ENCODE assay signal across 9 cellular contexts in the genomic region with DNA sequence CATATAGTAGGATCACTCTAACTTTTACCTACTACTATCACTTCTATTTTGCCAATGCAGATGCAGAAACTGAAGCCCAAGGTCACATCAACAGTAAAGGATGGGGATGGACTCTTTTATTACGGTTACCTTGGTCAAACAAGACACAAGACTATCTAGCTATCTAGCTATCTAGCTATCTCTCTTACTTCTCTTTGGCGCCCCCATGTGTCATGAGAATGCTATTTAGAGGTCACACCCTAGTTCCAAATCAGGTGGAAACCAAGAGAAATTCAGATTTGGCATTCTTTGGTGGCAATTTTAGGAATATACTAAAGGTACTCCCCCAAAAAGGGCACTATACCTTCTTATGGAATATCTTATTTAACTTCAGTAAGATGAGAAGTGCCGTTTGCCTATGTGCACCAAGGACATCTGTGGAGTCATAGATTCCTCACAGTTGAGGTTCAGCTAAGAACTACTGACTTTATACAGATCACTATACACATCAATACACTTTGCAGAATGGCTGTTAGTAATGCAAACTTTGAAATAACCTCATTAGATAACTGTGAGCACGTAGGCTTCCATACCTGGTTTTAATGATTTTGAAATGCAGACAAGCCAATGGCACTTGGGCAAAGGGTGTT. TPM values are rescaled to one million over a fixed set of nuclear protein-coding genes. Genes with fewer than 3 reads are reported as not detected.
A peak's percentile ranks its signal among the peaks of the same experiment; 100 is the strongest.
DNase-seq lines count a peak whose midpoint lies in the region; ATAC-seq and TF ChIP-seq lines count a peak whose summit lies in the region.
"Had no signal": no experiment of that assay in that cellular context is flagged by ENCODE, and none has a peak within 500 bp of the region (broad histone marks: within the 10 kb centered on the region; RNA-seq: fewer than 3 reads in every experiment).

No MANE protein-coding gene starts in this region.

- POLR2A ChIA-PET in CD8-positive, alpha-beta T cell (lab: Charles Lee): interaction anchor here (0.8 kb wide), 1 partner anchor 26 kb away, joined by 3 read pairs; no protein-coding TSS in a partner anchor

- intact Hi-C loops in CD8-positive, alpha-beta T cell (cut with DNase I, micrococcal nuclease): loop anchor here in 1 of 2 experiments (1.0 to 10.0 kb wide), 4 partner anchors 58 to 864 kb away; no protein-coding TSS in a partner anchor
- intact Hi-C loops in vagina (cut with DNase I): no loop called here

- H3K27ac ChIP-seq in CD8-positive, alpha-beta T cell (ENCODE audit: low read depth, low read length): no peak overlapping the region
- H3K27ac ChIP-seq in vagina: no peak overlapping the region

- H3K36me3 ChIP-seq in CD8-positive, alpha-beta T cell (ENCODE audit: insufficient read depth, low read length): no peaks in the 10 kb centered on the region
- no peaks in the 10 kb centered on the region for H3K36me3 ChIP-seq in vagina

- TF ChIP-seq CTCF in CD8-positive, alpha-beta T cell (IDR thresholded peaks at IDR 0.05): peak; percentile 63
- TF ChIP-seq CTCF in fibroblast of the aortic adventitia (IDR thresholded peaks at IDR 0.05; ENCODE audit: insufficient read depth, low read length) (peak; percentile 11), vagina (IDR thresholded peaks at IDR 0.05) (peak in 1 of 3 experiments; percentile 31)

- H3K9me3 ChIP-seq in CD8-positive, alpha-beta T cell (ENCODE audit: low read length): no peaks in the 10 kb centered on the region
- H3K9me3 ChIP-seq in vagina: no peaks in the 10 kb centered on the region

- H3K4me1 Mint-ChIP-seq in CD8-positive, alpha-beta T cell (ENCODE audit: low read depth): no peaks in the 10 kb centered on the region

- ATAC-seq in CD8-positive, alpha-beta T cell: no peak
- ATAC-seq in GM18867 (IDR thresholded peaks at IDR 0.05; ENCODE audit: unreplicated experiment) (peak; percentile 67), HG02763 (IDR thresholded peaks at IDR 0.05; ENCODE audit: unreplicated experiment) (no peak)

- no peaks in the 10 kb centered on the region for H3K27me3 ChIP-seq in CD8-positive, alpha-beta T cell (ENCODE audit: insufficient read depth, low read length)
- no peaks in the 10 kb centered on the region for H3K27me3 ChIP-seq in vagina

- no peaks in the 10 kb centered on the region for H3K36me3 Mint-ChIP-seq in CD8-positive, alpha-beta T cell

- H3K4me1 ChIP-seq in CD8-positive, alpha-beta T cell (ENCODE audit: insufficient read depth, low read length): no peaks in the 10 kb centered on the region
- H3K4me1 ChIP-seq in vagina: no peaks in the 10 kb centered on the region

- H3K27me3 Mint-ChIP-seq in CD8-positive, alpha-beta T cell (ENCODE audit: low read depth): peaks cover 19% of the 10 kb centered on the region

- H3K4me3 ChIP-seq in CD8-positive, alpha-beta T cell (ENCODE audit: low read depth, low read length): no peak overlapping the region
- H3K4me3 ChIP-seq in fibroblast of the aortic adventitia (ENCODE audit: low read depth, low read length) (no peak overlapping the region), vagina (no peak overlapping the region)

- CTCF ChIA-PET in CD8-positive, alpha-beta T cell (lab: Charles Lee): interaction anchor here (0.6 to 7.6 kb wide), 21 partner anchors 10 to 1109 kb away, joined by 3 to 50 read pairs (median 3); no protein-coding TSS in a partner anchor

- no peaks in the 10 kb centered on the region for H3K9me3 Mint-ChIP-seq in CD8-positive, alpha-beta T cell

- no peak overlapping the region for H3K4me3 Mint-ChIP-seq in CD8-positive, alpha-beta T cell

- TF ChIP-seq POLR2A in vagina (IDR thresholded peaks at IDR 0.05): no peak

- DNase-seq in CD8-positive, alpha-beta T cell: peak; percentile 13 to 68 (median 54)
- DNase-seq in NCI-H128 (lab: John Stamatoyannopoulos, UW; ENCODE audit: unreplicated experiment): peak; percentile 43
- peak; percentile 60 to 66 for DNase-seq in activated CD4-positive, alpha-beta T cell treated with anti-CD3 and anti-CD28 coated beads for 4 hours
- DNase-seq in fibroblast of the aortic adventitia (ENCODE audit: low read depth): peak; percentile 9
- DNase-seq in stimulated activated CD4-positive, alpha-beta T cell treated with anti-CD3 and anti-CD28 coated beads, Interleukin-12 subunit alpha, Interleukin-12 subunit beta, amount 100 ng/mL, for 4 hours: peak; percentile 47
- no peak for DNase-seq in vagina (ENCODE audit: extremely low spot score in 2 of 2)

- H3K27ac Mint-ChIP-seq in CD8-positive, alpha-beta T cell: no peak overlapping the region

RNA-seq across cellular contexts. Expression of a gene that starts 6.7 kb away (rescaled TPM):
- not detected for total RNA-seq in CD8-positive, alpha-beta T cell
- total RNA-seq in fibroblast of the aortic adventitia (ENCODE audit: low replicate concordance) (not detected in 2 replicates), vagina (not detected)
- total RNA-seq: T-helper 2 cell treated with Interferon-gamma antibody and Interleukin-4, amounts not matched to agents 100 ng/mL and 5 ng/mL, for 36 hours had no signal

Comparison
In these comparisons a context has a peak if more than half of its experiments do, and no peak if none do; other contexts are left out.
1. DNase-seq: peak in CD8-positive, alpha-beta T cell (7 of 7), NCI-H128 (single experiment), activated CD4-positive, alpha-beta T cell treated with anti-CD3 and anti-CD28 coated beads for 4 hours (2 of 2), fibroblast of the aortic adventitia (single experiment) and stimulated activated CD4-positive, alpha-beta T cell treated with anti-CD3 and anti-CD28 coated beads, Interleukin-12 subunit alpha, Interleukin-12 subunit beta, amount 100 ng/mL, for 4 hours (single experiment); none in vagina (0 of 2).